1 cellular context compared by ENCODE assay signal in genomic region chr10:102454662-102455487, GRCh38.
TF ChIP-seq lines count a peak whose summit lies in the region.
"Not testable (repeated sequence)": the region's sequence is repeated elsewhere in the genome, so short reads cannot be mapped to it uniquely, and the experiment has no call there.

No MANE protein-coding gene starts in this region.

TF ChIP-seq in K562, 482 proteins besides CTCF, POLR2A, EP300 and RAD21 (continued from another document and continues in another):
- TF ChIP-seq ZNF592 (IDR thresholded peaks at IDR 0.05), result peak; percentile 97
- peak; percentile 72; the same call in 1 of the 2 replicates for TF ChIP-seq ZNF165 (CRISPR knock-in tag; IDR thresholded peaks at IDR 0.05; ENCODE audit: borderline replicate concordance)
- TF ChIP-seq ELF4 (CRISPR knock-in tag; IDR thresholded peaks at IDR 0.05), result peak; percentile 66; the same call in 1 of the 2 replicates
- TF ChIP-seq, protein P1, sequence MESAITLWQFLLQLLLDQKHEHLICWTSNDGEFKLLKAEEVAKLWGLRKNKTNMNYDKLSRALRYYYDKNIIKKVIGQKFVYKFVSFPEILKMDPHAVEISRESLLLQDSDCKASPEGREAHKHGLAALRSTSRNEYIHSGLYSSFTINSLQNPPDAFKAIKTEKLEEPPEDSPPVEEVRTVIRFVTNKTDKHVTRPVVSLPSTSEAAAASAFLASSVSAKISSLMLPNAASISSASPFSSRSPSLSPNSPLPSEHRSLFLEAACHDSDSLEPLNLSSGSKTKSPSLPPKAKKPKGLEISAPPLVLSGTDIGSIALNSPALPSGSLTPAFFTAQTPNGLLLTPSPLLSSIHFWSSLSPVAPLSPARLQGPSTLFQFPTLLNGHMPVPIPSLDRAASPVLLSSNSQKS (CRISPR knock-in tag; IDR thresholded peaks at IDR 0.05), result peak; percentile 77; the same call in 1 of the 2 replicates
- TF ChIP-seq, protein P2, sequence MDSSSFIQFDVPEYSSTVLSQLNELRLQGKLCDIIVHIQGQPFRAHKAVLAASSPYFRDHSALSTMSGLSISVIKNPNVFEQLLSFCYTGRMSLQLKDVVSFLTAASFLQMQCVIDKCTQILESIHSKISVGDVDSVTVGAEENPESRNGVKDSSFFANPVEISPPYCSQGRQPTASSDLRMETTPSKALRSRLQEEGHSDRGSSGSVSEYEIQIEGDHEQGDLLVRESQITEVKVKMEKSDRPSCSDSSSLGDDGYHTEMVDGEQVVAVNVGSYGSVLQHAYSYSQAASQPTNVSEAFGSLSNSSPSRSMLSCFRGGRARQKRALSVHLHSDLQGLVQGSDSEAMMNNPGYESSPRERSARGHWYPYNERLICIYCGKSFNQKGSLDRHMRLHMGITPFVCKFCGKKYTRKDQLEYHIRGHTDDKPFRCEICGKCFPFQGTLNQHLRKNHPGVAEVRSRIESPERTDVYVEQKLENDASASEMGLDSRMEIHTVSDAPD (CRISPR knock-in tag; IDR thresholded peaks at IDR 0.05), result peak; percentile 84
- peak; percentile 93 for TF ChIP-seq PTTG1 (tag; IDR thresholded peaks at IDR 0.05; ENCODE audit: low read depth)
- TF ChIP-seq NFXL1 (CRISPR knock-in tag; IDR thresholded peaks at IDR 0.05), result peak; percentile 94
- TF ChIP-seq DDX20 (tag; IDR thresholded peaks at IDR 0.05; ENCODE audit: low read depth), result peak; percentile 92
- TF ChIP-seq ZNF133 (CRISPR knock-in tag; IDR thresholded peaks at IDR 0.05), result peak; percentile 91; the same call in 1 of the 2 replicates
- TF ChIP-seq ZNF57 (CRISPR knock-in tag; IDR thresholded peaks at IDR 0.05), result 0 out of 2 replicates have a peak, but pooled peaks have one; percentile 79
- TF ChIP-seq PTRF (tag; IDR thresholded peaks at IDR 0.05), result peak; percentile 93
- TF ChIP-seq PPARD (CRISPR knock-in tag; IDR thresholded peaks at IDR 0.05), result peak; percentile 80
- TF ChIP-seq, protein P3, sequence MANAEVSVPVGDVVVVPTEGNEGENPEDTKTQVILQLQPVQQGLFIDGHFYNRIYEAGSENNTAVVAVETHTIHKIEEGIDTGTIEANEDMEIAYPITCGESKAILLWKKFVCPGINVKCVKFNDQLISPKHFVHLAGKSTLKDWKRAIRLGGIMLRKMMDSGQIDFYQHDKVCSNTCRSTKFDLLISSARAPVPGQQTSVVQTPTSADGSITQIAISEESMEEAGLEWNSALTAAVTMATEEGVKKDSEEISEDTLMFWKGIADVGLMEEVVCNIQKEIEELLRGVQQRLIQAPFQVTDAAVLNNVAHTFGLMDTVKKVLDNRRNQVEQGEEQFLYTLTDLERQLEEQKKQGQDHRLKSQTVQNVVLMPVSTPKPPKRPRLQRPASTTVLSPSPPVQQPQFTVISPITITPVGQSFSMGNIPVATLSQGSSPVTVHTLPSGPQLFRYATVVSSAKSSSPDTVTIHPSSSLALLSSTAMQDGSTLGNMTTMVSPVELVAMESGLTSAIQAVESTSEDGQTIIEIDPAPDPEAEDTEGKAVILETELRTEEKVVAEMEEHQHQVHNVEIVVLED (CRISPR knock-in tag; IDR thresholded peaks at IDR 0.05), result 0 out of 2 replicates have a peak, but pooled peaks have one; percentile 44
- TF ChIP-seq HOXB6 (CRISPR knock-in tag; IDR thresholded peaks at IDR 0.05; ENCODE audit: borderline replicate concordance), result 0 out of 2 replicates have a peak, but pooled peaks have one; percentile 32
- TF ChIP-seq, protein P4, sequence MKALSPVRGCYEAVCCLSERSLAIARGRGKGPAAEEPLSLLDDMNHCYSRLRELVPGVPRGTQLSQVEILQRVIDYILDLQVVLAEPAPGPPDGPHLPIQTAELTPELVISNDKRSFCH (CRISPR knock-in tag; IDR thresholded peaks at IDR 0.05), result peak; percentile 75; the same call in 1 of the 2 replicates
- TF ChIP-seq, protein P4 (tag; IDR thresholded peaks at IDR 0.05), result peak; percentile 98
- peak; percentile 98 for TF ChIP-seq MECOM (CRISPR knock-in tag; IDR thresholded peaks at IDR 0.05)
- TF ChIP-seq MEF2D (tag; conservative IDR thresholded peaks at IDR 0.05; ENCODE audit: low read depth), result peak; percentile 92
- peak; percentile 94 for TF ChIP-seq ZNF398 (CRISPR knock-in tag; IDR thresholded peaks at IDR 0.05)
- 0 out of 2 replicates have a peak, but pooled peaks have one; percentile 49 for TF ChIP-seq ZNF212 (CRISPR knock-in tag; IDR thresholded peaks at IDR 0.05)
- TF ChIP-seq CREB3 (tag; conservative IDR thresholded peaks at IDR 0.05; ENCODE audit: low read depth), result peak; percentile 90; the same call in 1 of the 2 replicates
- peak; percentile 88 for TF ChIP-seq ZNF175 (CRISPR knock-in tag; IDR thresholded peaks at IDR 0.05; ENCODE audit: low read depth)
- TF ChIP-seq, protein P5, sequence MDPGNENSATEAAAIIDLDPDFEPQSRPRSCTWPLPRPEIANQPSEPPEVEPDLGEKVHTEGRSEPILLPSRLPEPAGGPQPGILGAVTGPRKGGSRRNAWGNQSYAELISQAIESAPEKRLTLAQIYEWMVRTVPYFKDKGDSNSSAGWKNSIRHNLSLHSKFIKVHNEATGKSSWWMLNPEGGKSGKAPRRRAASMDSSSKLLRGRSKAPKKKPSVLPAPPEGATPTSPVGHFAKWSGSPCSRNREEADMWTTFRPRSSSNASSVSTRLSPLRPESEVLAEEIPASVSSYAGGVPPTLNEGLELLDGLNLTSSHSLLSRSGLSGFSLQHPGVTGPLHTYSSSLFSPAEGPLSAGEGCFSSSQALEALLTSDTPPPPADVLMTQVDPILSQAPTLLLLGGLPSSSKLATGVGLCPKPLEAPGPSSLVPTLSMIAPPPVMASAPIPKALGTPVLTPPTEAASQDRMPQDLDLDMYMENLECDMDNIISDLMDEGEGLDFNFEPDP (CRISPR knock-in tag; IDR thresholded peaks at IDR 0.05), result peak; percentile 94
- peak; percentile 87; the same call in 1 of the 2 replicates for TF ChIP-seq MTF1 (CRISPR knock-in tag; IDR thresholded peaks at IDR 0.05; ENCODE audit: borderline replicate concordance)
- TF ChIP-seq NFRKB (IDR thresholded peaks at IDR 0.05; ENCODE audit: low read depth), result peak; percentile 14; the same call in 1 of the 2 replicates
- not testable (repeated sequence) for TF ChIP-seq MYC (IDR thresholded peaks at IDR 0.05; ENCODE audit: low read depth, low read length)
- TF ChIP-seq MYC (CRISPR knock-in tag; IDR thresholded peaks at IDR 0.05; ENCODE audit: borderline replicate concordance, low read depth), result peak; percentile 95
- TF ChIP-seq ZNF239 (CRISPR knock-in tag; IDR thresholded peaks at IDR 0.05), result peak; percentile 84
- TF ChIP-seq ILK (tag; IDR thresholded peaks at IDR 0.05; ENCODE audit: borderline replicate concordance, low read depth), result peak; percentile 88
- TF ChIP-seq ZNF75A (CRISPR knock-in tag; IDR thresholded peaks at IDR 0.05), result 0 out of 2 replicates have a peak, but pooled peaks have one; percentile 44
- TF ChIP-seq ZNF766 (CRISPR knock-in tag; conservative IDR thresholded peaks at IDR 0.05), result peak; percentile 78; the same call in 1 of the 2 replicates
- peak; percentile 70; the same call in 1 of the 2 replicates for TF ChIP-seq ZNF354B (CRISPR knock-in tag; IDR thresholded peaks at IDR 0.05)
- TF ChIP-seq, protein P6, sequence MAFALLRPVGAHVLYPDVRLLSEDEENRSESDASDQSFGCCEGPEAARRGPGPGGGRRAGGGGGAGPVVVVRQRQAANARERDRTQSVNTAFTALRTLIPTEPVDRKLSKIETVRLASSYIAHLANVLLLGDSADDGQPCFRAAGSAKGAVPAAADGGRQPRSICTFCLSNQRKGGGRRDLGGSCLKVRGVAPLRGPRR (CRISPR knock-in tag; IDR thresholded peaks at IDR 0.05), result peak; percentile 98
- peak; percentile 65 for TF ChIP-seq ZNF324 (CRISPR knock-in tag; IDR thresholded peaks at IDR 0.05)
- TF ChIP-seq, protein P7, sequence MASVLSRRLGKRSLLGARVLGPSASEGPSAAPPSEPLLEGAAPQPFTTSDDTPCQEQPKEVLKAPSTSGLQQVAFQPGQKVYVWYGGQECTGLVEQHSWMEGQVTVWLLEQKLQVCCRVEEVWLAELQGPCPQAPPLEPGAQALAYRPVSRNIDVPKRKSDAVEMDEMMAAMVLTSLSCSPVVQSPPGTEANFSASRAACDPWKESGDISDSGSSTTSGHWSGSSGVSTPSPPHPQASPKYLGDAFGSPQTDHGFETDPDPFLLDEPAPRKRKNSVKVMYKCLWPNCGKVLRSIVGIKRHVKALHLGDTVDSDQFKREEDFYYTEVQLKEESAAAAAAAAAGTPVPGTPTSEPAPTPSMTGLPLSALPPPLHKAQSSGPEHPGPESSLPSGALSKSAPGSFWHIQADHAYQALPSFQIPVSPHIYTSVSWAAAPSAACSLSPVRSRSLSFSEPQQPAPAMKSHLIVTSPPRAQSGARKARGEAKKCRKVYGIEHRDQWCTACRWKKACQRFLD (CRISPR knock-in tag; IDR thresholded peaks at IDR 0.05), result peak; percentile 84
- TF ChIP-seq, protein P8, sequence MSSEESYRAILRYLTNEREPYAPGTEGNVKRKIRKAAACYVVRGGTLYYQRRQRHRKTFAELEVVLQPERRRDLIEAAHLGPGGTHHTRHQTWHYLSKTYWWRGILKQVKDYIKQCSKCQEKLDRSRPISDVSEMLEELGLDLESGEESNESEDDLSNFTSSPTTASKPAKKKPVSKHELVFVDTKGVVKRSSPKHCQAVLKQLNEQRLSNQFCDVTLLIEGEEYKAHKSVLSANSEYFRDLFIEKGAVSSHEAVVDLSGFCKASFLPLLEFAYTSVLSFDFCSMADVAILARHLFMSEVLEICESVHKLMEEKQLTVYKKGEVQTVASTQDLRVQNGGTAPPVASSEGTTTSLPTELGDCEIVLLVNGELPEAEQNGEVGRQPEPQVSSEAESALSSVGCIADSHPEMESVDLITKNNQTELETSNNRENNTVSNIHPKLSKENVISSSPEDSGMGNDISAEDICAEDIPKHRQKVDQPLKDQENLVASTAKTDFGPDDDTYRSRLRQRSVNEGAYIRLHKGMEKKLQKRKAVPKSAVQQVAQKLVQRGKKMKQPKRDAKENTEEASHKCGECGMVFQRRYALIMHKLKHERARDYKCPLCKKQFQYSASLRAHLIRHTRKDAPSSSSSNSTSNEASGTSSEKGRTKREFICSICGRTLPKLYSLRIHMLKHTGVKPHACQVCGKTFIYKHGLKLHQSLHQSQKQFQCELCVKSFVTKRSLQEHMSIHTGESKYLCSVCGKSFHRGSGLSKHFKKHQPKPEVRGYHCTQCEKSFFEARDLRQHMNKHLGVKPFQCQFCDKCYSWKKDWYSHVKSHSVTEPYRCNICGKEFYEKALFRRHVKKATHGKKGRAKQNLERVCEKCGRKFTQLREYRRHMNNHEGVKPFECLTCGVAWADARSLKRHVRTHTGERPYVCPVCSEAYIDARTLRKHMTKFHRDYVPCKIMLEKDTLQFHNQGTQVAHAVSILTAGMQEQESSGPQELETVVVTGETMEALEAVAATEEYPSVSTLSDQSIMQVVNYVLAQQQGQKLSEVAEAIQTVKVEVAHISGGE (CRISPR knock-in tag; IDR thresholded peaks at IDR 0.05), result peak in 1 of 3 experiments; percentile 54; a peak in 1 of 6 replicates
- peak; percentile 79; the same call in 1 of the 2 replicates for TF ChIP-seq ZNF644 (tag; IDR thresholded peaks at IDR 0.05; ENCODE audit: low read depth)
- TF ChIP-seq, protein P9, sequence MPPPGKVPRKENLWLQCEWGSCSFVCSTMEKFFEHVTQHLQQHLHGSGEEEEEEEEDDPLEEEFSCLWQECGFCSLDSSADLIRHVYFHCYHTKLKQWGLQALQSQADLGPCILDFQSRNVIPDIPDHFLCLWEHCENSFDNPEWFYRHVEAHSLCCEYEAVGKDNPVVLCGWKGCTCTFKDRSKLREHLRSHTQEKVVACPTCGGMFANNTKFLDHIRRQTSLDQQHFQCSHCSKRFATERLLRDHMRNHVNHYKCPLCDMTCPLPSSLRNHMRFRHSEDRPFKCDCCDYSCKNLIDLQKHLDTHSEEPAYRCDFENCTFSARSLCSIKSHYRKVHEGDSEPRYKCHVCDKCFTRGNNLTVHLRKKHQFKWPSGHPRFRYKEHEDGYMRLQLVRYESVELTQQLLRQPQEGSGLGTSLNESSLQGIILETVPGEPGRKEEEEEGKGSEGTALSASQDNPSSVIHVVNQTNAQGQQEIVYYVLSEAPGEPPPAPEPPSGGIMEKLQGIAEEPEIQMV (tag; conservative IDR thresholded peaks at IDR 0.05; ENCODE audit: low read depth), result peak; percentile 87
